34 cellular contexts compared by ENCODE assay signal in the genomic region with DNA sequence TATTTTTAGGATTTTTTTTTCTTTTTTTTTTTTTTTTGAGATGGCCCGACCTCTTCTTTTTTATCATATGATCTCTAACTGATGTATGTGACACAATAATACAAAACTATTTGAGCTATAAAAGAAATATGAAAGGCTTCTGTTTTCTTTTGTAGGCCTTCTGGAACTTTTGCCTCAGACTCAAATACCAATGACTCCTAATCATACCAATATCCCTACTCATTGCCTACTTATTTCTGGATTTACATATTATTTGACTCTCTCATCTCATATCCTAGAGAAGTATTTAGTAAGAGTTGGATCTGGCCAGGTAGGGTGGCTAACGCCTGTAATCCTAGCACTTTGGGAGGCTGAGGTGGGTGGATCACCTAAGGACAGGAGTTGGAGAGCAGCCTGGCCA. TPM values are rescaled to one million over a fixed set of nuclear protein-coding genes. Genes with fewer than 3 reads are reported as not detected.
DNase-seq lines count a peak whose midpoint lies in the region; ATAC-seq and TF ChIP-seq lines count a peak whose summit lies in the region.
"Had no signal": no experiment of that assay in that cellular context is flagged by ENCODE, and none has a peak within 500 bp of the region (broad histone marks: within the 10 kb centered on the region; RNA-seq: fewer than 3 reads in every experiment).

No MANE protein-coding gene starts in this region.

- H3K4me1 Mint-ChIP-seq in mesothelial cell of epicardium = peaks cover 27% of the 10 kb centered on the region

- H3K4me3 Mint-ChIP-seq in mesothelial cell of epicardium = no peak overlapping the region
- H3K4me3 Mint-ChIP-seq: activated CD4-positive, alpha-beta T cell treated with anti-CD3 and anti-CD28 coated beads for 36 hours; activated CD8-positive, alpha-beta T cell treated with anti-CD3 and anti-CD28 coated beads for 36 hours; activated T-helper 1 cell treated with anti-CD3 and anti-CD28 coated beads, Interleukin-12 subunit alpha, Interleukin-12 subunit beta, Interleukin-2, Interleukin-4 antibody, amounts not matched to agents 30 ng/mL and 10 ng/mL and 1 ng/mL, durations not matched to agents 14 hours and 24 hours and 36 hours; CD14-positive monocyte; natural killer cell; T-helper 2 cell treated with Interferon-gamma antibody and Interleukin-4, amounts not matched to agents 5 μg/mL and 100 μg/mL, for 36 hours had no signal

- DNase-seq in AG20443 (ENCODE audit: low spot score) = peak; percentile 50
- DNase-seq in GM04504 (ENCODE audit: low read depth) = peak; percentile 32
- DNase-seq in choroid plexus epithelial cell (ENCODE audit: low read depth) = peak; percentile 14
- DNase-seq in mesothelial cell of epicardium (ENCODE audit: low spot score in 2 of 2, unreplicated experiment in 2 of 2) = no peak
- no peak for DNase-seq in CD1c-positive myeloid dendritic cell (ENCODE audit: extremely low spot score)
- no peak for DNase-seq in activated naive CD4-positive, alpha-beta T cell (lab: John Stamatoyannopoulos, UW)
- DNase-seq in superior temporal gyrus (ENCODE audit: extremely low spot score) = no peak
- DNase-seq: ACHN; activated CD4-positive, alpha-beta T cell treated with anti-CD3 and anti-CD28 coated beads for 36 hours; activated CD8-positive, alpha-beta memory T cell treated with anti-CD3 and anti-CD28 coated beads, Interleukin-2, amount 50 U/mL, for 48 hours; activated CD8-positive, alpha-beta T cell treated with anti-CD3 and anti-CD28 coated beads for 36 hours; activated naive CD4-positive, alpha-beta T cell treated with anti-CD3 and anti-CD28 coated beads, Interleukin-2, amount 50 U/mL, for 16 hours; amygdala; effector CD4-positive, alpha-beta T cell; H7; heart right ventricle; Karpas-422; lower lobe of right lung; natural killer cell; NCI-H1417; NCI-H2081; NCI-H2227 treated with DMSO at 0.1 percent for 48 hours; NCI-H69; nucleus accumbens; psoas muscle; SHP77; sigmoid colon; stimulated activated CD4-positive, alpha-beta T cell treated with anti-CD3 and anti-CD28 coated beads, Interleukin-4, amount 100 ng/mL, for 24 hours; transverse colon had no signal

- H3K4me3 ChIP-seq in choroid plexus epithelial cell (ENCODE audit: low read depth, low read length) = no peak overlapping the region
- H3K4me3 ChIP-seq: heart right ventricle, lower lobe of right lung, psoas muscle, sigmoid colon, transverse colon had no signal

- no peak for ATAC-seq in GM18502 (IDR thresholded peaks at IDR 0.05; ENCODE audit: poor library complexity, unreplicated experiment)
- ATAC-seq: activated CD4-positive, alpha-beta T cell treated with anti-CD3 and anti-CD28 coated beads for 36 hours; activated CD8-positive, alpha-beta T cell treated with anti-CD3 and anti-CD28 coated beads for 36 hours; heart right ventricle; HepG2; lower lobe of right lung; natural killer cell; psoas muscle had no signal

- peaks cover 6% of the 10 kb centered on the region for H3K36me3 Mint-ChIP-seq in mesothelial cell of epicardium
- H3K36me3 Mint-ChIP-seq: natural killer cell had no signal

- H3K9me3 Mint-ChIP-seq in mesothelial cell of epicardium = no peaks in the 10 kb centered on the region
- H3K9me3 Mint-ChIP-seq: activated CD8-positive, alpha-beta T cell treated with anti-CD3 and anti-CD28 coated beads for 36 hours; activated T-helper 1 cell treated with anti-CD3 and anti-CD28 coated beads, Interleukin-12 subunit alpha, Interleukin-12 subunit beta, Interleukin-2, Interleukin-4 antibody, amounts not matched to agents 30 ng/mL and 10 ng/mL and 1 ng/mL, durations not matched to agents 14 hours and 24 hours and 36 hours; natural killer cell; T-helper 2 cell treated with Interferon-gamma antibody and Interleukin-4, amounts not matched to agents 5 μg/mL and 100 μg/mL, for 36 hours had no signal

- H3K27me3 Mint-ChIP-seq in mesothelial cell of epicardium (ENCODE audit: low read depth) = no peaks in the 10 kb centered on the region
- H3K27me3 Mint-ChIP-seq: activated CD4-positive, alpha-beta T cell treated with anti-CD3 and anti-CD28 coated beads for 36 hours; activated CD8-positive, alpha-beta T cell treated with anti-CD3 and anti-CD28 coated beads for 36 hours had no signal

- TF ChIP-seq CTCF in choroid plexus epithelial cell (conservative IDR thresholded peaks at IDR 0.05; ENCODE audit: low read depth, low read length) (no peak), mesothelial cell of epicardium (IDR thresholded peaks at IDR 0.05; ENCODE audit: unreplicated experiment) (no peak)

- peak overlapping the region; percentile 25 for H3K27ac Mint-ChIP-seq in mesothelial cell of epicardium
- H3K27ac Mint-ChIP-seq: activated CD4-positive, alpha-beta T cell treated with anti-CD3 and anti-CD28 coated beads for 36 hours; activated CD8-positive, alpha-beta T cell treated with anti-CD3 and anti-CD28 coated beads for 36 hours; activated T-helper 1 cell treated with anti-CD3 and anti-CD28 coated beads, Interleukin-12 subunit alpha, Interleukin-12 subunit beta, Interleukin-2, Interleukin-4 antibody, amounts not matched to agents 30 ng/mL and 10 ng/mL and 1 ng/mL, durations not matched to agents 14 hours and 24 hours and 36 hours; natural killer cell; T-helper 2 cell treated with Interferon-gamma antibody and Interleukin-4, amounts not matched to agents 5 μg/mL and 100 μg/mL, for 36 hours had no signal

RNA-seq across cellular contexts. Expression of gene WDR89, which starts 12.7 kb away (rescaled TPM):
- total RNA-seq in mesothelial cell of epicardium = 16.2 to 18.4 TPM (median 16.7 TPM) in 3 replicates

Comparison
In these comparisons a context has a peak if more than half of its experiments do, and no peak if none do; other contexts are left out.
1. DNase-seq: peak in AG20443 (single experiment), GM04504 (single experiment) and choroid plexus epithelial cell (single experiment); none in mesothelial cell of epicardium (0 of 2), CD1c-positive myeloid dendritic cell (single experiment), activated naive CD4-positive, alpha-beta T cell (0 of 4) and superior temporal gyrus (single experiment).